ENCODE assay signal across 15 cellular contexts in genomic region chr12:15834575-15834974, GRCh38.
"Had no signal": no experiment of that assay in that cellular context is flagged by ENCODE, and none has a peak within 500 bp of the region (broad histone marks: within the 10 kb centered on the region; RNA-seq: fewer than 3 reads in every experiment).

No MANE protein-coding gene starts in this region.

- H3K4me3 ChIP-seq: adrenal gland, body of pancreas, sigmoid colon, stomach, vagina had no signal

- H3K27ac ChIP-seq: adrenal gland, sigmoid colon, vagina had no signal

- DNase-seq: activated CD4-positive, alpha-beta memory T cell treated with anti-CD3 and anti-CD28 coated beads, Interleukin-2, amount 10 ng/mL, durations not matched to agents 7 days and 5 days; activated CD4-positive, alpha-beta T cell treated with anti-CD3 and anti-CD28 coated beads for 4 hours; activated effector memory CD4-positive, alpha-beta T cell treated with Interleukin-2 at 50 U/mL for 16 hours; activated naive CD4-positive, alpha-beta T cell treated with anti-CD3 and anti-CD28 coated beads, Interleukin-2, amount 50 U/mL, for 16 hours; activated T-cell treated with anti-CD3 and anti-CD28 coated beads, Interleukin-2, amount 50 U/mL, for 4 hours; adrenal gland; body of pancreas; effector memory CD4-positive, alpha-beta T cell; hypothalamus; sigmoid colon; stimulated activated CD4-positive, alpha-beta T cell treated with anti-CD3 and anti-CD28 coated beads, Interleukin-1b, Interleukin-23, amount 100 ng/mL, for 48 hours; stomach; T-helper 17 cell had no signal

- ATAC-seq: activated T-cell treated with anti-CD3 and anti-CD28 coated beads, Interleukin-2, amount 50 U/mL, for 4 hours; body of pancreas; T-helper 17 cell; WTC11 had no signal
